Comparison of ENCODE assay signal across 18 cellular contexts in the genomic region with DNA sequence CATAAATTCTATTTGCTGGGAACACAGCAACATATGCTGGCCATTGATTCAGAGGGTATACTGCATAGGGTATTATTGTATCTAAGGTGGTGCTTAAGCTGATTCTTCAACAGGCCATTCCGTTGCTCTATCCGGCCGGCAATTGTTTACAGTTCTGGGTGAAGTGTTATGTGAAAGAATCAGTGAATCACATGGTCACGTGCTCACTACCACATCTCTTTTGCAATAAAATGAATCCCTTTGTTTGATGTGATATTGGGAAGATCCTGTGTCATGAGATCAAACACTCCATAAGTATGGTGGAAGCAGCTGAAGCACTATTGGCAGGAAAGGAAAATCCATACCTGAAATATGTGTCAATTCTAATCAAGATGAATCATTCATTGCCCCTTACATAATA. TPM values are rescaled to one million over a fixed set of nuclear protein-coding genes. Genes with fewer than 3 reads are reported as not detected.
DNase-seq lines count a peak whose midpoint lies in the region; TF ChIP-seq lines count a peak whose summit lies in the region.
"Had no signal": no experiment of that assay in that cellular context is flagged by ENCODE, and none has a peak within 500 bp of the region (broad histone marks: within the 10 kb centered on the region; RNA-seq: fewer than 3 reads in every experiment).

No MANE protein-coding gene starts in this region.

- TF ChIP-seq POLR2A in tibial nerve (IDR thresholded peaks at IDR 0.05): no peak

- H3K36me3 Mint-ChIP-seq in CD14-positive monocyte: peaks cover 6 to 9% of the 10 kb centered on the region in 2 donors

- no peak overlapping the region for H3K4me3 Mint-ChIP-seq in CD14-positive monocyte

- no peak for TF ChIP-seq CTCF in CD14-positive monocyte (IDR thresholded peaks at IDR 0.05)
- TF ChIP-seq CTCF in fibroblast of villous mesenchyme (IDR thresholded peaks at IDR 0.05; ENCODE audit: insufficient read depth, low read depth, low read length): no peak
- TF ChIP-seq CTCF in tibial nerve (IDR thresholded peaks at IDR 0.05): no peak

- H3K27me3 Mint-ChIP-seq in CD14-positive monocyte (ENCODE audit: low read depth in 3 of 3): no peaks in the 10 kb centered on the region

- peaks cover 0 to 16% (median 4%) of the 10 kb centered on the region in 4 donors for H3K4me1 ChIP-seq in tibial nerve

- H3K27me3 ChIP-seq in tibial nerve: no peaks in the 10 kb centered on the region
- H3K27me3 ChIP-seq: SJCRH30 had no signal

- H3K36me3 ChIP-seq in tibial nerve: no peaks in the 10 kb centered on the region
- H3K36me3 ChIP-seq: SJCRH30 had no signal

- WGBS in tibial nerve, 2 donors: 94 to 97% methylated on average over 4 of the region's 4 CpGs

- H3K27ac ChIP-seq in tibial nerve: peak overlapping the region in 1 of 4 donors; percentile 59
- H3K27ac ChIP-seq: HL-60, RWPE1, SJCRH30 had no signal

- DNase-seq in CD14-positive monocyte (ENCODE audit: low spot score): no peak
- DNase-seq in COLO668 (lab: John Stamatoyannopoulos, UW; ENCODE audit: unreplicated experiment): peak; percentile 16
- peak; percentile 76 for DNase-seq in OCI-M1 (lab: John Stamatoyannopoulos, UW)
- DNase-seq in fibroblast of villous mesenchyme (ENCODE audit: low read depth): peak; percentile 49
- DNase-seq in tibial nerve (ENCODE audit: low spot score in 2 of 2): no peak
- DNase-seq in SIG-M5 (lab: John Stamatoyannopoulos, UW): no peak
- DNase-seq in DMS79 (lab: John Stamatoyannopoulos, UW): no peak
- DNase-seq: ACHN, AML-193, DND-41, GDM1, NCI-H1436, NCI-H2081, NCI-H748 treated with DMSO at 0.1 percent for 48 hours, PC-3, SJCRH30 had no signal

- no peak for TF ChIP-seq EP300 in tibial nerve (IDR thresholded peaks at IDR 0.05)

- H3K4me1 Mint-ChIP-seq in CD14-positive monocyte: peaks cover 72% of the 10 kb centered on the region

- H3K27ac Mint-ChIP-seq in CD14-positive monocyte: peak overlapping the region; percentile 90 to 96 (median 94)

- intact Hi-C loops in CD14-positive monocyte (cut with micrococcal nuclease): loop anchor here (5.0 kb wide), 2 partner anchors 35 to 40 kb away; no protein-coding TSS in a partner anchor

- H3K4me3 ChIP-seq in fibroblast of villous mesenchyme (ENCODE audit: low read depth, low read length) (no peak overlapping the region), tibial nerve (no peak overlapping the region)
- H3K4me3 ChIP-seq: SJCRH30 had no signal

- peaks cover 0 to 3% (median 0%) of the 10 kb centered on the region in 7 donors for H3K9me3 Mint-ChIP-seq in CD14-positive monocyte

- H3K9me3 ChIP-seq in tibial nerve: no peaks in the 10 kb centered on the region
- H3K9me3 ChIP-seq: SJCRH30 had no signal

RNA-seq across cellular contexts. Expression of a gene that starts 7.6 kb away (rescaled TPM):
- polyA plus RNA-seq in CD14-positive monocyte: 100 to 1,000 TPM; 146 to 180 TPM
- total RNA-seq in fibroblast of villous mesenchyme: 51.2 and 66.1 TPM in 2 replicates
- total RNA-seq in tibial nerve: 10 to 100 TPM; 70.8 to 99.4 (median 77.9) TPM

Comparison
In these comparisons a context has a peak if more than half of its experiments do, and no peak if none do; other contexts are left out.
1. DNase-seq: peak in COLO668 (single experiment), OCI-M1 (single experiment) and fibroblast of villous mesenchyme (single experiment); none in CD14-positive monocyte (single experiment), tibial nerve (0 of 2), SIG-M5 (single experiment) and DMS79 (single experiment).